ENCODE assay signal across 14 cellular contexts in the genomic region with DNA sequence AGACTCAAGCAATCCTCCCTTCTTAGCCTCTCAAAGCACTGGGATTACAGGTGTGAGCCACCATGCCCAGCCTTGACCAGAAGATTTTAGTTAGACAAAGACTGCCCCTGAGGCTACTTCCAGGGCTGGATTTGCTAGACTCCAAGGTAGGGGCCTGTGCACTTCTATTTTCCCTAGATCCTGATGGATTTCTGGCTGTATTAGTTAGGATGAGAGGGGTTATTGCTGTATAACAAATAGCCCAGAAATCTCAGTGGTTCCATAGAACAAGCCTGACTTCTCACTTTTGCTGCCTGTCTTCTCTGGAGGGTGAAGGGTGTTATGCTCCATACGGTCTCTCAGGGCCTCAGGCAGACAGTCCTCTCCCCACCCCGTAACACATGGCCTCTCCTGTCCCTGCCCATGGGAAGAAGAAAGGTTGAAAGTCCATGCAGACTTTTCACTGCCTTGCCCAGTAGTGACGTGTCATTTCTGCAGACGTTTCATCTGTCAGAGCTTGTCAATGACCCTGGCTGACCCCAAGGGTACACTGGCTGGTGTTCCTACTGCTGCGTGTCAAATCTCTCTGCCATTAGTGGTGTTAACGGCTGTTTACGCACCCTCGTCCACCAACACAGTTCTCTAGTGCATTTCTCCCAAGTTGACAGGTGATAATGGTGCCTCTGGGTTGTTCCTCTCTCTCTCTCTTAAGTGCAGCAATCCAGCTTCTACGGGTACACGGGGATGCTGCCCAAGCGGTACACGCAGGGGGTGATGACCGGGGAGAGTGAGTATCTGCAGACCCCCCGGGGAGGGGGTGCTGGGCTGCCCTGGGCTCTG. TPM values are rescaled to one million over a fixed set of nuclear protein-coding genes. Genes with fewer than 3 reads are reported as not detected.
DNase-seq lines count a peak whose midpoint lies in the region; ATAC-seq and TF ChIP-seq lines count a peak whose summit lies in the region.
"Had no signal": no experiment of that assay in that cellular context is flagged by ENCODE, and none has a peak within 500 bp of the region (broad histone marks: within the 10 kb centered on the region; RNA-seq: fewer than 3 reads in every experiment).

No MANE protein-coding gene starts in this region.

- in situ Hi-C loops in Panc1 (cut with HindIII; ENCODE audit: low pct_unique_long_range_greater_than_20kb, low sequenced_read_pairs): no loop called here

- ATAC-seq in Panc1: no peak
- no peak for ATAC-seq in GM21529 (IDR thresholded peaks at IDR 0.05; ENCODE audit: unreplicated experiment)
- ATAC-seq: GM12878, GM23338 had no signal

- H4K12ac ChIP-seq in trophoblast cell (ENCODE audit: low read depth, low read length): no peak overlapping the region

- H3K36me3 ChIP-seq in Panc1 (ENCODE audit: control insufficient read depth, insufficient read depth, low read length) (no peaks in the 10 kb centered on the region), trophoblast cell (ENCODE audit: control insufficient read depth in 1 of 2, insufficient read depth in 2 of 2, low read length in 2 of 2) (peaks cover 0 to 2% of the 10 kb centered on the region in 2 experiments), esophagus muscularis mucosa (no peaks in the 10 kb centered on the region)

- H3K79me1 ChIP-seq in trophoblast cell (ENCODE audit: low read length): no peaks in the 10 kb centered on the region

- H3K14ac ChIP-seq in trophoblast cell (ENCODE audit: low read length): no peak overlapping the region

- H2AK5ac ChIP-seq in trophoblast cell (ENCODE audit: low read length): no peak overlapping the region

- TF ChIP-seq CTCF in Panc1 (IDR thresholded peaks at IDR 0.05): no peak
- no peak for TF ChIP-seq CTCF in esophagus muscularis mucosa (IDR thresholded peaks at IDR 0.05)

- H3K9ac ChIP-seq in trophoblast cell (ENCODE audit: low read length): no peak overlapping the region

- H2BK5ac ChIP-seq in trophoblast cell (ENCODE audit: low read depth, low read length, poor library complexity): no peak overlapping the region

- no peak overlapping the region for H2BK12ac ChIP-seq in trophoblast cell (ENCODE audit: low read length)

- no peak overlapping the region for H4K8ac ChIP-seq in trophoblast cell (ENCODE audit: low read depth, low read length)

- intact Hi-C loops in Panc1 (cut with micrococcal nuclease; ENCODE audit: unreplicated experiment): no loop called here
- intact Hi-C loops in esophagus muscularis mucosa (cut with DNase I): no loop called here

- no peak overlapping the region for H2AFZ ChIP-seq in trophoblast cell (ENCODE audit: insufficient read depth, low read length, poor library complexity)
- H2AFZ ChIP-seq: GM23338 had no signal

- no CpG with 5 or more reads among the region's 14 CpGs for WGBS in trophoblast cell (ENCODE audit: extremely low coverage, insufficient coverage, insufficient read length)
- WGBS in esophagus muscularis mucosa: 87% methylated on average over 11 of the region's 14 CpGs

- no peak overlapping the region for H3K23ac ChIP-seq in trophoblast cell (ENCODE audit: low read length)

- CTCF ChIA-PET in Panc1 (lab: Charles Lee): no interaction called here

- TF ChIP-seq EP300 in esophagus muscularis mucosa (IDR thresholded peaks at IDR 0.05): no peak

- H3K27me3 ChIP-seq in Panc1 (ENCODE audit: control insufficient read depth, insufficient read depth, low read length) (no peaks in the 10 kb centered on the region), trophoblast cell (ENCODE audit: insufficient read depth, low read length) (peaks cover 3% of the 10 kb centered on the region), esophagus muscularis mucosa (peaks cover 0 to 31% (median 0%) of the 10 kb centered on the region in 4 donors)

- H3K4me2 ChIP-seq in trophoblast cell (ENCODE audit: low read length): no peak overlapping the region

- H2BK120ac ChIP-seq in trophoblast cell (ENCODE audit: insufficient read depth, low read length, poor library complexity): no peak overlapping the region

- no peaks in the 10 kb centered on the region for H3K4me1 ChIP-seq in Panc1 (ENCODE audit: control insufficient read depth, insufficient read depth, low read length)
- peaks cover 0 to 7% of the 10 kb centered on the region in 2 experiments for H3K4me1 ChIP-seq in trophoblast cell (ENCODE audit: control insufficient read depth in 1 of 2, insufficient read depth in 2 of 2, low read length in 2 of 2)
- peaks cover 0 to 8% (median 7%) of the 10 kb centered on the region in 4 donors for H3K4me1 ChIP-seq in esophagus muscularis mucosa

- H3K79me2 ChIP-seq in trophoblast cell (ENCODE audit: control insufficient read depth, insufficient read depth, low read length, poor library complexity): no peaks in the 10 kb centered on the region

- H3K4me3 ChIP-seq in Panc1 (ENCODE audit: low read depth in 2 of 2, low read length in 2 of 2) (no peak overlapping the region), trophoblast cell (ENCODE audit: low read depth, low read length) (peak overlapping the region; percentile 23), esophagus muscularis mucosa (no peak overlapping the region)
- H3K4me3 ChIP-seq: GM12878 had no signal

- BruUV-seq in Panc1 (replicated peaks; lab: Mats Ljungman, UMichigan): TSS peak; percentile 79

- H4K91ac ChIP-seq in trophoblast cell (ENCODE audit: low read depth, low read length): no peak overlapping the region

- H3K27ac ChIP-seq in Panc1 (ENCODE audit: low read length): no peak overlapping the region
- no peak overlapping the region for H3K27ac ChIP-seq in trophoblast cell (ENCODE audit: low read depth, low read length)
- H3K27ac ChIP-seq in esophagus muscularis mucosa (replicated peaks in 1 of 4): no peak overlapping the region

- DNase-seq in Panc1 (ENCODE audit: low read depth, low spot score) (no peak), islet precursor cell (peak; percentile 40), trophoblast cell (no peak), esophagus muscularis mucosa (ENCODE audit: extremely low spot score) (no peak), OCI-M2 (lab: John Stamatoyannopoulos, UW; ENCODE audit: unreplicated experiment) (no peak), NCI-H774 (lab: John Stamatoyannopoulos, UW) (no peak)
- DNase-seq: C1 segment of cervical spinal cord; CD4-positive, alpha-beta T cell; DMS79; H9; IMR-90 had no signal

- no peak for TF ChIP-seq POLR2A in esophagus muscularis mucosa (IDR thresholded peaks at IDR 0.05; ENCODE audit: low read depth)

- POLR2A ChIA-PET in Panc1 (lab: Charles Lee): no interaction called here

- no peak overlapping the region for H3K4ac ChIP-seq in trophoblast cell (ENCODE audit: low read depth, low read length)

- no peak overlapping the region for H3K18ac ChIP-seq in trophoblast cell (ENCODE audit: low read length)

- H3K9me3 ChIP-seq in Panc1 (ENCODE audit: control insufficient read depth, insufficient read depth, low read depth, low read length) (no peaks in the 10 kb centered on the region), trophoblast cell (ENCODE audit: insufficient read depth, low read depth, low read length) (peaks cover 12% of the 10 kb centered on the region), esophagus muscularis mucosa (no peaks in the 10 kb centered on the region)

RNA-seq across cellular contexts. Expression of a gene that starts 11.6 kb away (rescaled TPM):
- total RNA-seq in Panc1 (2021; ENCODE audit: unreplicated experiment) (38.9 TPM), esophagus muscularis mucosa (1 to 10 TPM; 2.5 to 6.3 (median 4.1) TPM)
- polyA plus RNA-seq in Panc1 (2012; ENCODE audit: insufficient read length): 83.6 TPM
- 4.3 and 4.5 TPM in 2 replicates for polyA plus RNA-seq in trophoblast cell (2013)
